ENCODE assay signal across 9 cellular contexts in genomic region chr5:96648023-96648422, GRCh38. TPM values are rescaled to one million over a fixed set of nuclear protein-coding genes. Genes with fewer than 3 reads are reported as not detected.
DNase-seq lines count a peak whose midpoint lies in the region; ATAC-seq and TF ChIP-seq lines count a peak whose summit lies in the region.
"Had no signal": no experiment of that assay in that cellular context is flagged by ENCODE, and none has a peak within 500 bp of the region (broad histone marks: within the 10 kb centered on the region; RNA-seq: fewer than 3 reads in every experiment).

No MANE protein-coding gene starts in this region.

- H3K4me1 ChIP-seq in Karpas-422 (ENCODE audit: low read length): peaks cover 10% of the 10 kb centered on the region
- peaks cover 15 to 27% of the 10 kb centered on the region in 2 donors for H3K4me1 ChIP-seq in gastrocnemius medialis
- peaks cover 0 to 9% (median 0%) of the 10 kb centered on the region in 3 donors for H3K4me1 ChIP-seq in gastroesophageal sphincter

- POLR2A ChIA-PET in RWPE1 (lab: Yijun Ruan, JAX; ENCODE audit: low non-redundant PET): no interaction called here

- intact Hi-C loops in gastrocnemius medialis (cut with DNase I; ENCODE audit: low total_unique reads): no loop called here

- TF ChIP-seq POLR2A in gastrocnemius medialis (IDR thresholded peaks at IDR 0.05) (no peak), gastroesophageal sphincter (IDR thresholded peaks at IDR 0.05) (no peak)

- peak overlapping the region; percentile 75; the same call in 1 of the 2 replicates for H2AFZ ChIP-seq in Karpas-422 (ENCODE audit: low read length)

- in situ Hi-C loops in gastrocnemius medialis (cut with MboI; ENCODE audit: low sequenced_read_pairs in 4 of 4): loop anchor here in 1 of 4 donors (25.0 kb wide), 1 partner anchor 514 kb away; no protein-coding TSS in a partner anchor

- no peaks in the 10 kb centered on the region for H3K9me2 ChIP-seq in Karpas-422 (replicated peaks; ENCODE audit: insufficient read depth, low read length)

- H3K9me3 ChIP-seq in Karpas-422 (ENCODE audit: low read length) (no peaks in the 10 kb centered on the region), gastrocnemius medialis (no peaks in the 10 kb centered on the region), gastroesophageal sphincter (no peaks in the 10 kb centered on the region)

- DNase-seq in Karpas-422 (no peak), gastrocnemius medialis (no peak), RWPE1 (ENCODE audit: low spot score) (no peak), DMS53 (lab: John Stamatoyannopoulos, UW) (no peak)
- no peak for DNase-seq in activated CD4-positive, alpha-beta T cell treated with anti-CD3 and anti-CD28 coated beads, Interleukin-2, amount 50 U/mL, for 1 hour
- DNase-seq: RPMI8226 had no signal

- ATAC-seq in GM18909 (IDR thresholded peaks at IDR 0.05; ENCODE audit: poor library complexity, unreplicated experiment) (peak; percentile 67), HG02623 (IDR thresholded peaks at IDR 0.05; ENCODE audit: unreplicated experiment) (peak; percentile 80), gastrocnemius medialis (no peak), gastroesophageal sphincter (no peak)

- CTCF ChIA-PET in RWPE1 (lab: Yijun Ruan, JAX): interaction anchor here (0.6 to 0.9 kb wide), 2 partner anchors 40 to 152 kb away, joined by 3 read pairs; no protein-coding TSS in a partner anchor

- no peak overlapping the region for H3K27ac ChIP-seq in Karpas-422 (ENCODE audit: low read length)
- peak overlapping the region; percentile 11 to 63 (median 59) for H3K27ac ChIP-seq in gastrocnemius medialis
- H3K27ac ChIP-seq in RWPE1: no peak overlapping the region
- no peak overlapping the region for H3K27ac ChIP-seq in gastroesophageal sphincter

- no peaks in the 10 kb centered on the region for H3K79me2 ChIP-seq in Karpas-422 (ENCODE audit: low read length)

- no peaks in the 10 kb centered on the region for H3K27me3 ChIP-seq in Karpas-422 (ENCODE audit: low read length)
- H3K27me3 ChIP-seq in gastrocnemius medialis: no peaks in the 10 kb centered on the region
- H3K27me3 ChIP-seq in gastroesophageal sphincter: no peaks in the 10 kb centered on the region

- TF ChIP-seq CTCF in gastrocnemius medialis (IDR thresholded peaks at IDR 0.05 in 4 of 5, conservative IDR thresholded peaks at IDR 0.05 in 1 of 5) (no peak), RWPE1 (conservative IDR thresholded peaks at IDR 0.05; ENCODE audit: low read depth) (no peak), gastroesophageal sphincter (IDR thresholded peaks at IDR 0.05) (no peak)

- no peak for TF ChIP-seq EP300 in gastroesophageal sphincter (IDR thresholded peaks at IDR 0.05)

- H3K4me3 ChIP-seq in Karpas-422 (ENCODE audit: low read length) (no peak overlapping the region), gastrocnemius medialis (no peak overlapping the region), gastroesophageal sphincter (no peak overlapping the region)

- no peaks in the 10 kb centered on the region for H4K20me1 ChIP-seq in Karpas-422 (ENCODE audit: insufficient read depth, low read depth, low read length)

- no peak overlapping the region for H3K9ac ChIP-seq in Karpas-422 (ENCODE audit: low read length)

- H3K36me3 ChIP-seq in Karpas-422 (ENCODE audit: insufficient read depth, low read length) (no peaks in the 10 kb centered on the region), gastrocnemius medialis (no peaks in the 10 kb centered on the region), gastroesophageal sphincter (no peaks in the 10 kb centered on the region)

- H3K4me2 ChIP-seq in Karpas-422 (ENCODE audit: low read depth, low read length, poor library complexity, severe bottlenecking): no peak overlapping the region

RNA-seq across cellular contexts. Expression of gene CAST, which starts 14.2 kb away (rescaled TPM):
- total RNA-seq in Karpas-422 (2014; rRNA removed; shearing (Covaris generic); ENCODE audit: low replicate concordance): 51.3 and 68.2 TPM in 2 replicates
- total RNA-seq in gastrocnemius medialis (100 to 1,000 TPM; 321 to 971 (median 445) TPM), gastroesophageal sphincter (100 to 1,000 TPM; 292 to 347 (median 320) TPM)

Comparison
In these comparisons a context has a peak if more than half of its experiments do, and no peak if none do; other contexts are left out.
1. ATAC-seq: peak in GM18909 (single experiment) and HG02623 (single experiment); none in gastrocnemius medialis (0 of 2) and gastroesophageal sphincter (single experiment).
2. H3K27ac ChIP-seq: peak in gastrocnemius medialis (4 of 4); none in Karpas-422 (single experiment), RWPE1 (single experiment) and gastroesophageal sphincter (0 of 4).